Comparison of ENCODE assay signal across 20 cellular contexts in the genomic region with DNA sequence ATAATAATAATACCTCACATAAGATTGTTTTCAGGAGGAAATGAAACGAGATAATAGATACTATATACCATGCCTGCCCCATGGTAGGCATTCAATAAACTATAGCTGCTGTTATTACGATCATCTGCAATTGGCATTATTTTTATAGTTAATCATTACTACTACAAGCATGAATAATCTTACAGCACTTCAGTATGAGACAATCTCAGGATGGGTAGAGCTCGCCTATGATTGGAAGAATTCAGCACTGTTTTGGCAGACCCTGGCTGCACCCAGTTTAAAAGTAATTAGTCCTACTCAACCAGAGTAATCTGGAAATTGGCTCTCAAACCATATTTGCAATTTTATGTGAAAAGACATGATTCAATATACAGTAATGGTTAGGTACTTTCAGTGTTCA.
"Had no signal": no experiment of that assay in that cellular context is flagged by ENCODE, and none has a peak within 500 bp of the region (broad histone marks: within the 10 kb centered on the region; RNA-seq: fewer than 3 reads in every experiment).

No MANE protein-coding gene starts in this region.

- DNase-seq: dermis blood vessel endothelial cell; dorsolateral prefrontal cortex; effector CD4-positive, alpha-beta T cell; effector memory CD4-positive, alpha-beta T cell; foreskin keratinocyte; heart left ventricle; hypothalamus; immature natural killer cell; islet precursor cell; kidney; kidney glomerular epithelial cell; left cardiac atrium; left lung; left ventricle myocardium superior; lower lobe of right lung; mesenchymal stem cell; mucosa of descending colon; naive B cell; naive thymus-derived CD8-positive, alpha-beta T cell had no signal

- H3K4me3 Mint-ChIP-seq: immature natural killer cell; mesothelial cell of epicardium; naive B cell; naive thymus-derived CD8-positive, alpha-beta T cell had no signal

- H3K9me3 Mint-ChIP-seq: mesothelial cell of epicardium; naive B cell; naive thymus-derived CD8-positive, alpha-beta T cell had no signal

- H3K36me3 Mint-ChIP-seq: immature natural killer cell; mesothelial cell of epicardium; naive B cell; naive thymus-derived CD8-positive, alpha-beta T cell had no signal

- H3K4me1 Mint-ChIP-seq: immature natural killer cell; naive B cell; naive thymus-derived CD8-positive, alpha-beta T cell had no signal

- H3K27ac Mint-ChIP-seq: immature natural killer cell; mesothelial cell of epicardium; naive B cell; naive thymus-derived CD8-positive, alpha-beta T cell had no signal
